15 cellular contexts compared by ENCODE assay signal in the genomic region with DNA sequence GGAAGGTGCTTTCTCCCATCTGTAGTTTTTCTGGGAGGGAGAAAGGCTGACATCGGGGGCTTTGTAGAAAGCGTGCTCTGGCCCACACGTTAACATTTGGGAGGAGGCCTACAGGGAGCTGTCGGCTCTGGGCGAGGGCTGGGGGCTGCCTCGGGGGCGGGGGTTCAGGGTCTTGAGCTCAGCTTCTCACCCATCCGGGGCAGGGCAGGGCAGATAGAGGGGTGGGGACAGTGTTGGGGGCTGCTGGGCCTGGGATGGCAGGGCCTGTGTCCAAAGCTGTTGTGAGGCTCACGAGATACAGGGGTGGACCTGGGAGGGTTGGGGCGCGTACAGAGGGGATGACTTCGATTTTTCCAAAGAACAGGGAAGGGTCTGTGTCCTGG. TPM values are rescaled to one million over a fixed set of nuclear protein-coding genes. Genes with fewer than 3 reads are reported as not detected.
DNase-seq lines count a peak whose midpoint lies in the region; ATAC-seq and TF ChIP-seq lines count a peak whose summit lies in the region.
"Had no signal": no experiment of that assay in that cellular context is flagged by ENCODE, and none has a peak within 500 bp of the region (broad histone marks: within the 10 kb centered on the region; RNA-seq: fewer than 3 reads in every experiment).

No MANE protein-coding gene starts in this region.

- H3K9me3 Mint-ChIP-seq in stimulated activated naive CD8-positive, alpha-beta T cell treated with anti-CD3 and anti-CD28 coated beads, Interleukin-15, Interleukin-2, amounts not matched to agents 100 ng/mL and 50 ng/mL, for 24 hours, result no peaks in the 10 kb centered on the region
- no peaks in the 10 kb centered on the region for H3K9me3 Mint-ChIP-seq in central memory CD8-positive, alpha-beta T cell
- H3K9me3 Mint-ChIP-seq: CD8-positive, alpha-beta T cell had no signal

- no peaks in the 10 kb centered on the region for H3K27me3 ChIP-seq in spleen (replicated peaks in 1 of 7)

- H3K4me3 Mint-ChIP-seq in stimulated activated naive CD8-positive, alpha-beta T cell treated with anti-CD3 and anti-CD28 coated beads, Interleukin-15, Interleukin-2, amounts not matched to agents 100 ng/mL and 50 ng/mL, for 24 hours, result no peak overlapping the region
- H3K4me3 Mint-ChIP-seq in central memory CD8-positive, alpha-beta T cell, result no peak overlapping the region
- H3K4me3 Mint-ChIP-seq: CD8-positive, alpha-beta T cell had no signal

- no peak for TF ChIP-seq POLR2A in spleen (IDR thresholded peaks at IDR 0.05)

- H3K4me3 ChIP-seq in spleen, result no peak overlapping the region
- H3K4me3 ChIP-seq: GM23248 had no signal

- no peaks in the 10 kb centered on the region for H3K27me3 Mint-ChIP-seq in stimulated activated naive CD8-positive, alpha-beta T cell treated with anti-CD3 and anti-CD28 coated beads, Interleukin-15, Interleukin-2, amounts not matched to agents 100 ng/mL and 50 ng/mL, for 24 hours
- H3K27me3 Mint-ChIP-seq in central memory CD8-positive, alpha-beta T cell, result no peaks in the 10 kb centered on the region

- no peak for ATAC-seq in stimulated activated naive CD8-positive, alpha-beta T cell treated with anti-CD3 and anti-CD28 coated beads, Interleukin-15, Interleukin-2, amounts not matched to agents 100 U/mL and 50 U/mL, for 24 hours
- no peak for ATAC-seq in central memory CD8-positive, alpha-beta T cell (replicated peaks; ENCODE audit: extremely low read depth, poor library complexity, severe bottlenecking)
- ATAC-seq in GM18520 (IDR thresholded peaks at IDR 0.05; ENCODE audit: unreplicated experiment), result no peak
- ATAC-seq: CD8-positive, alpha-beta T cell had no signal

- peaks cover 40% of the 10 kb centered on the region for H3K36me3 Mint-ChIP-seq in stimulated activated naive CD8-positive, alpha-beta T cell treated with anti-CD3 and anti-CD28 coated beads, Interleukin-15, Interleukin-2, amounts not matched to agents 100 ng/mL and 50 ng/mL, for 24 hours (ENCODE audit: low read depth)
- peaks cover 22% of the 10 kb centered on the region for H3K36me3 Mint-ChIP-seq in central memory CD8-positive, alpha-beta T cell (ENCODE audit: insufficient read depth)

- peak overlapping the region; percentile 31 for H3K27ac Mint-ChIP-seq in stimulated activated naive CD8-positive, alpha-beta T cell treated with anti-CD3 and anti-CD28 coated beads, Interleukin-15, Interleukin-2, amounts not matched to agents 100 ng/mL and 50 ng/mL, for 24 hours
- peak overlapping the region; percentile 25 for H3K27ac Mint-ChIP-seq in central memory CD8-positive, alpha-beta T cell (ENCODE audit: low read depth)
- H3K27ac Mint-ChIP-seq: CD8-positive, alpha-beta T cell had no signal

- H3K4me1 ChIP-seq in spleen, result peaks cover 5 to 73% (median 36%) of the 10 kb centered on the region in 6 donors

- DNase-seq in stimulated activated naive CD8-positive, alpha-beta T cell treated with anti-CD3 and anti-CD28 coated beads, Interleukin-15, Interleukin-2, amounts not matched to agents 100 U/mL and 50 U/mL, for 24 hours, result no peak
- no peak for DNase-seq in central memory CD8-positive, alpha-beta T cell (ENCODE audit: low spot score in 2 of 2)
- DNase-seq in spleen, result peak; percentile 41
- DNase-seq in NCI-H2081 treated with DMSO at 0.1 percent for 48 hours (lab: John Stamatoyannopoulos, UW), result no peak
- no peak for DNase-seq in SIG-M5 treated with dmso at 0.1 percent for 504 hours (lab: John Stamatoyannopoulos, UW; ENCODE audit: unreplicated experiment)
- DNase-seq: ACHN; Calu3; CD8-positive, alpha-beta T cell; DMS79 treated with DMSO at 0.1 percent for 48 hours; GF-D8; GM23248; HCEC 1CT had no signal

- peaks cover 0 to 80% (median 26%) of the 10 kb centered on the region in 6 donors for H3K36me3 ChIP-seq in spleen

- TF ChIP-seq CTCF in spleen (IDR thresholded peaks at IDR 0.05 in 8 of 11, conservative IDR thresholded peaks at IDR 0.05 in 3 of 11), result no peak

- intact Hi-C loops in spleen (cut with DNase I; ENCODE audit: low total_unique reads), result no loop called here

- 87 to 93% (median 90%) methylated on average over 12 of the region's 12 CpGs for WGBS in spleen, 5 donors

- no peak overlapping the region for H3K27ac ChIP-seq in spleen
- H3K27ac ChIP-seq: GM23248 had no signal

- no peaks in the 10 kb centered on the region for H3K9me3 ChIP-seq in spleen

- peaks cover 32% of the 10 kb centered on the region for H3K4me1 Mint-ChIP-seq in stimulated activated naive CD8-positive, alpha-beta T cell treated with anti-CD3 and anti-CD28 coated beads, Interleukin-15, Interleukin-2, amounts not matched to agents 100 ng/mL and 50 ng/mL, for 24 hours (ENCODE audit: low read depth)
- H3K4me1 Mint-ChIP-seq in central memory CD8-positive, alpha-beta T cell, result peaks cover 24% of the 10 kb centered on the region

RNA-seq across cellular contexts. Expression of gene NFATC1, which starts 27.0 kb away (rescaled TPM):
- 10 to 100 TPM; 38.6 to 64.9 (median 56.1) TPM for total RNA-seq in spleen
- 10 to 100 TPM; 20.7 to 36.4 (median 30.0) TPM for polyA plus RNA-seq in spleen
- total RNA-seq: HT-29 had no signal
